Comparison of ENCODE assay signal across 10 cellular contexts in genomic region chr4:8688041-8688907, GRCh38.
A peak's percentile ranks its signal among the peaks of the same experiment; 100 is the strongest.
DNase-seq lines count a peak whose midpoint lies in the region; ATAC-seq and TF ChIP-seq lines count a peak whose summit lies in the region.
"Had no signal": no experiment of that assay in that cellular context is flagged by ENCODE, and none has a peak within 500 bp of the region (broad histone marks: within the 10 kb centered on the region; RNA-seq: fewer than 3 reads in every experiment).

No MANE protein-coding gene starts in this region.

- no peaks in the 10 kb centered on the region for H3K4me1 ChIP-seq in neural progenitor cell

- no peak overlapping the region for H3K4me3 Mint-ChIP-seq in endothelial cell (ENCODE audit: unreplicated experiment)
- H3K4me3 Mint-ChIP-seq in neural progenitor cell, result no peak overlapping the region
- H3K4me3 Mint-ChIP-seq: activated B cell treated with CpG ODN at 0.5 μM for 24 hours; stimulated activated naive CD8-positive, alpha-beta T cell treated with anti-CD3 and anti-CD28 coated beads, Interleukin-15, amount 100 ng/mL, for 72 hours had no signal

- DNase-seq in ELF-1 (ENCODE audit: low read depth, low spot score) (peak; percentile 87), HT1080 (ENCODE audit: low read depth) (peak; percentile 12), endothelial cell (ENCODE audit: low spot score) (peak; percentile 88), neural progenitor cell (ENCODE audit: low spot score) (peak; percentile 88), ACHN (no peak), DMS 273 (lab: John Stamatoyannopoulos, UW; ENCODE audit: unreplicated experiment) (no peak)
- DNase-seq: activated B cell treated with CpG ODN at 0.5 μM for 24 hours had no signal

- H3K9me3 ChIP-seq in neural progenitor cell (ENCODE audit: low read depth), result no peaks in the 10 kb centered on the region

- no peaks in the 10 kb centered on the region for H3K9me3 Mint-ChIP-seq in endothelial cell (ENCODE audit: unreplicated experiment)
- H3K9me3 Mint-ChIP-seq in neural progenitor cell, result peaks cover 5% of the 10 kb centered on the region
- H3K9me3 Mint-ChIP-seq: activated B cell treated with CpG ODN at 0.5 μM for 24 hours had no signal

- H3K27ac Mint-ChIP-seq in endothelial cell (ENCODE audit: unreplicated experiment) (no peak overlapping the region), neural progenitor cell (no peak overlapping the region)
- H3K27ac Mint-ChIP-seq: activated B cell treated with CpG ODN at 0.5 μM for 24 hours; stimulated activated naive CD8-positive, alpha-beta T cell treated with anti-CD3 and anti-CD28 coated beads, Interleukin-15, amount 100 ng/mL, for 72 hours had no signal

- H3K27me3 ChIP-seq in neural progenitor cell, result peaks cover 95% of the 10 kb centered on the region

- ATAC-seq in GM21825 (IDR thresholded peaks at IDR 0.05; ENCODE audit: unreplicated experiment) (no peak), HG03442 (IDR thresholded peaks at IDR 0.05; ENCODE audit: unreplicated experiment) (no peak)
- ATAC-seq: stimulated activated naive CD8-positive, alpha-beta T cell treated with anti-CD3 and anti-CD28 coated beads, Interleukin-15, amount 100 ng/mL, for 72 hours had no signal

- H4K20me1 ChIP-seq in neural progenitor cell (ENCODE audit: low read depth), result peaks cover 4% of the 10 kb centered on the region

- TF ChIP-seq CTCF in endothelial cell (IDR thresholded peaks at IDR 0.05; ENCODE audit: unreplicated experiment) (peak; percentile 81), neural progenitor cell (IDR thresholded peaks at IDR 0.05) (peak; percentile 94)

- no peaks in the 10 kb centered on the region for H3F3A ChIP-seq in neural progenitor cell (ENCODE audit: low read depth)

- H3K27me3 Mint-ChIP-seq in endothelial cell (ENCODE audit: unreplicated experiment) (peaks cover 15% of the 10 kb centered on the region), neural progenitor cell (ENCODE audit: insufficient read depth, low read depth) (peaks cover 43% of the 10 kb centered on the region)
- H3K27me3 Mint-ChIP-seq: activated B cell treated with CpG ODN at 0.5 μM for 24 hours had no signal

- in situ Hi-C loops in ACHN (cut with HindIII; ENCODE audit: low pct_ligation_motif_present, low pct_unique_long_range_greater_than_20kb, low sequenced_read_pairs), result no loop called here

- H3K36me3 Mint-ChIP-seq in endothelial cell (ENCODE audit: low read depth, unreplicated experiment) (no peaks in the 10 kb centered on the region), neural progenitor cell (no peaks in the 10 kb centered on the region)

- no peak overlapping the region for H3K9ac ChIP-seq in neural progenitor cell

- no peak overlapping the region for H3K27ac ChIP-seq in neural progenitor cell

- H2AFZ ChIP-seq in neural progenitor cell (replicated peaks), result no peak overlapping the region

- H3K4me1 Mint-ChIP-seq in endothelial cell (ENCODE audit: unreplicated experiment), result peaks cover 7% of the 10 kb centered on the region
- H3K4me1 Mint-ChIP-seq in neural progenitor cell, result no peaks in the 10 kb centered on the region
- H3K4me1 Mint-ChIP-seq: activated B cell treated with CpG ODN at 0.5 μM for 24 hours; stimulated activated naive CD8-positive, alpha-beta T cell treated with anti-CD3 and anti-CD28 coated beads, Interleukin-15, amount 100 ng/mL, for 72 hours had no signal

- no peaks in the 10 kb centered on the region for H3K36me3 ChIP-seq in neural progenitor cell

- H3K4me3 ChIP-seq in neural progenitor cell, result no peak overlapping the region

- H3K79me2 ChIP-seq in neural progenitor cell (ENCODE audit: low read depth), result no peaks in the 10 kb centered on the region

- H3K4me2 ChIP-seq in neural progenitor cell, result no peak overlapping the region

Comparison
In these comparisons a context has a peak if more than half of its experiments do, and no peak if none do; other contexts are left out.
1. DNase-seq: peak in ELF-1 (single experiment), HT1080 (single experiment), endothelial cell (single experiment) and neural progenitor cell (single experiment); none in ACHN (single experiment) and DMS 273 (single experiment).